Comparison of ENCODE assay signal across 14 cellular contexts in the genomic region with DNA sequence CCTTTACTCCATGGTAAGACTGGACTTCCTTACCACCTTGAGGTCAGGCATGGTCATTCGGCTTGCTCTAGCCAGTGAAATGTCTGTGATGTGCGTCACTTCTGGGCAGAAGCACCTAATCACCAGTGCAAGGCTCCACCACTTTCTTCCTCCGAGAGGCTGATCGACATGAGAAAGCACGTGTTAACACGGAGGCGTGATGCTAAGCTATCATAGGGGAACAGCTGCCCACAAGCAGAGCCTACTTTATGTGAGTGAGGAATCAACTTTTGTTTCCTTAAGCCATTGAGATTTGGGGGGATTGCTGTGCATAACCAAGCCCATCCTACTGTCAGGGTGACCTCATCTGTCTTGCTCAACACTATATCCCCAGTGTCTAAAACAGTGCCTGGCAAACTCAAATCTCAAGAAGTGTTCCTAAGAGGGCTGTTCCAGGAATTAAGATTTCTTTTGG. TPM values are rescaled to one million over a fixed set of nuclear protein-coding genes. Genes with fewer than 3 reads are reported as not detected.
DNase-seq lines count a peak whose midpoint lies in the region; ATAC-seq and TF ChIP-seq lines count a peak whose summit lies in the region.
"Had no signal": no experiment of that assay in that cellular context is flagged by ENCODE, and none has a peak within 500 bp of the region (broad histone marks: within the 10 kb centered on the region; RNA-seq: fewer than 3 reads in every experiment).

No MANE protein-coding gene starts in this region.

- H3F3A ChIP-seq in smooth muscle cell (ENCODE audit: low read depth) = peaks cover 13% of the 10 kb centered on the region

- H3K27me3 Mint-ChIP-seq in HFFc6 (ENCODE audit: insufficient read depth) = peaks cover 1% of the 10 kb centered on the region; the same call in 1 of the 2 replicates
- H3K27me3 Mint-ChIP-seq in progenitor cell of endocrine pancreas = no peaks in the 10 kb centered on the region
- H3K27me3 Mint-ChIP-seq: type B pancreatic cell had no signal

- peak overlapping the region; percentile 75 for H3K27ac ChIP-seq in right cardiac atrium (ENCODE audit: low read length)
- peak overlapping the region; percentile 82 for H3K27ac ChIP-seq in smooth muscle cell (ENCODE audit: low read depth)
- H3K27ac ChIP-seq: BLaER1 treated with 17β-estradiol and CSF1 and Interleukin-3, amounts not matched to agents 10 nM and 100 nM had no signal

- H3K9me3 ChIP-seq in right cardiac atrium (ENCODE audit: control insufficient read depth, low read length) = no peaks in the 10 kb centered on the region
- no peaks in the 10 kb centered on the region for H3K9me3 ChIP-seq in smooth muscle cell (replicated peaks; ENCODE audit: low read depth)
- H3K9me3 ChIP-seq: SK-N-SH had no signal

- no peak overlapping the region for H3K4me2 ChIP-seq in smooth muscle cell

- H3K9ac ChIP-seq in smooth muscle cell (ENCODE audit: low read depth) = no peak overlapping the region
- H3K9ac ChIP-seq: BLaER1 treated with 17β-estradiol and CSF1 and Interleukin-3, amounts not matched to agents 10 nM and 100 nM; SK-N-SH had no signal

- H3K79me2 ChIP-seq in smooth muscle cell (ENCODE audit: low read depth) = no peaks in the 10 kb centered on the region

- peak; percentile 85 to 86 for ATAC-seq in right cardiac atrium

- H3K36me3 Mint-ChIP-seq in HFFc6 (ENCODE audit: low read depth) (peaks cover 13% of the 10 kb centered on the region), progenitor cell of endocrine pancreas (ENCODE audit: insufficient read depth) (peaks cover 8% of the 10 kb centered on the region)

- DNase-seq in HFFc6 = no peak
- DNase-seq in amniotic epithelial cell (ENCODE audit: low read depth) = peak; percentile 96
- peak in 1 of 3 donors; percentile 54 for DNase-seq in right cardiac atrium
- no peak for DNase-seq in smooth muscle cell (lab: John Stamatoyannopoulos, UW; ENCODE audit: unreplicated experiment)
- DNase-seq in iPS-NIHi11 (ENCODE audit: low spot score) = no peak
- DNase-seq in mucosa of gallbladder (ENCODE audit: low spot score) = no peak
- DNase-seq in progenitor cell of endocrine pancreas (ENCODE audit: low spot score, unreplicated experiment) = no peak
- DNase-seq in activated CD8-positive, alpha-beta memory T cell treated with anti-CD3 and anti-CD28 coated beads, Interleukin-2, amount 50 U/mL, for 48 hours = no peak
- DNase-seq: central memory CD4-positive, alpha-beta T cell; NCI-H2171 treated with DMSO at 0.1 percent for 48 hours; occipital lobe; SK-N-SH had no signal

- H3K4me3 Mint-ChIP-seq in HFFc6 (no peak overlapping the region), progenitor cell of endocrine pancreas (ENCODE audit: low read depth) (no peak overlapping the region)
- H3K4me3 Mint-ChIP-seq: type B pancreatic cell had no signal

- H3K4me1 Mint-ChIP-seq in HFFc6 (ENCODE audit: low read depth) (peaks cover 57% of the 10 kb centered on the region), progenitor cell of endocrine pancreas (ENCODE audit: low read depth) (peaks cover 11% of the 10 kb centered on the region)

- no peak overlapping the region for H2AFZ ChIP-seq in smooth muscle cell (ENCODE audit: low read depth)

- H3K27me3 ChIP-seq in right cardiac atrium (ENCODE audit: control insufficient read depth, insufficient read depth) = no peaks in the 10 kb centered on the region
- no peaks in the 10 kb centered on the region for H3K27me3 ChIP-seq in smooth muscle cell (ENCODE audit: low read depth)
- H3K27me3 ChIP-seq: BLaER1 treated with 17β-estradiol and CSF1 and Interleukin-3, amounts not matched to agents 10 nM and 100 nM had no signal

- H3K36me3 ChIP-seq in smooth muscle cell (ENCODE audit: low read depth) = no peaks in the 10 kb centered on the region

- H4K20me1 ChIP-seq in smooth muscle cell (ENCODE audit: low read depth) = no peaks in the 10 kb centered on the region

- H3K4me1 ChIP-seq in right cardiac atrium (ENCODE audit: control insufficient read depth, insufficient read depth, low read length) (peaks cover 8% of the 10 kb centered on the region), smooth muscle cell (ENCODE audit: low read depth) (peaks cover 5% of the 10 kb centered on the region)

- intact Hi-C loops in right cardiac atrium (cut with DNase I) = no loop called here

- WGBS in right cardiac atrium = 85% methylated on average over 7 of the region's 7 CpGs
- WGBS in smooth muscle cell (ENCODE audit: low lambda C conversion rate) = 78% methylated on average over 7 of the region's 7 CpGs

- H3K27ac Mint-ChIP-seq in HFFc6 (peak overlapping the region; percentile 90; the same call in 1 of the 2 replicates), progenitor cell of endocrine pancreas (no peak overlapping the region)
- H3K27ac Mint-ChIP-seq: type B pancreatic cell had no signal

- H3K9me3 Mint-ChIP-seq in HFFc6 = no peaks in the 10 kb centered on the region
- H3K9me3 Mint-ChIP-seq in progenitor cell of endocrine pancreas (ENCODE audit: low read depth) = no peaks in the 10 kb centered on the region
- H3K9me3 Mint-ChIP-seq: type B pancreatic cell had no signal

- TF ChIP-seq CTCF in HFFc6 (IDR thresholded peaks at IDR 0.05) (no peak), smooth muscle cell (IDR thresholded peaks at IDR 0.05; ENCODE audit: borderline replicate concordance, insufficient read depth, poor library complexity, severe bottlenecking) (no peak), progenitor cell of endocrine pancreas (IDR thresholded peaks at IDR 0.05; ENCODE audit: unreplicated experiment) (no peak)

- H3K4me3 ChIP-seq in right cardiac atrium (ENCODE audit: low read length) = no peak overlapping the region
- no peak overlapping the region for H3K4me3 ChIP-seq in smooth muscle cell
- H3K4me3 ChIP-seq: BLaER1 treated with 17β-estradiol and CSF1 and Interleukin-3, amounts not matched to agents 10 nM and 100 nM had no signal

RNA-seq across cellular contexts. Expression of a gene that starts 23.1 kb away (rescaled TPM):
- total RNA-seq in HFFc6 (2021; fragmentation: NEBNext Ultra II Directional; extraction: Animal tissue kit (Norgen Biotek cat#: 25700)) = 100 to 1,000 TPM; 203 to 231 (median 215) TPM
- 100 to 1,000 TPM in 2 of 4 donors, 10 to 100 TPM in 2; 89.2 to 147 (median 98.9) TPM for total RNA-seq in right cardiac atrium
- 39.8 TPM for polyA plus RNA-seq in right cardiac atrium
- 178 and 180 TPM in 2 replicates for total RNA-seq in smooth muscle cell
- polyA plus RNA-seq in smooth muscle cell = 133 and 140 TPM in 2 replicates
- total RNA-seq in mucosa of gallbladder = 106 TPM
- total RNA-seq in progenitor cell of endocrine pancreas = 93.0 and 94.4 TPM in 2 replicates

RNA-seq across cellular contexts. Expression of a gene that starts 39.8 kb away (rescaled TPM):
- 100 to 1,000 TPM; 105 to 132 (median 121) TPM for total RNA-seq in HFFc6 (2021; fragmentation: NEBNext Ultra II Directional; extraction: Animal tissue kit (Norgen Biotek cat#: 25700))
- total RNA-seq in right cardiac atrium = 10 to 100 TPM; 40.7 to 75.1 (median 68.6) TPM
- polyA plus RNA-seq in right cardiac atrium = 99.2 TPM
- total RNA-seq in smooth muscle cell = 55.6 and 58.4 TPM in 2 replicates
- 38.1 and 46.9 TPM in 2 replicates for polyA plus RNA-seq in smooth muscle cell
- total RNA-seq in mucosa of gallbladder = 148 TPM
- 119 and 128 TPM in 2 replicates for total RNA-seq in progenitor cell of endocrine pancreas

RNA-seq across cellular contexts. Expression of a gene that starts 46.9 kb away (rescaled TPM):
- total RNA-seq in HFFc6 (2021; fragmentation: NEBNext Ultra II Directional; extraction: Animal tissue kit (Norgen Biotek cat#: 25700)) = 1 to 10 TPM; 4.6 to 5.7 (median 4.9) TPM
- 1 to 10 TPM; 4.3 to 6.4 (median 5.0) TPM for total RNA-seq in right cardiac atrium
- 3.9 TPM for polyA plus RNA-seq in right cardiac atrium
- total RNA-seq in smooth muscle cell = 2.4 and 4.9 TPM in 2 replicates
- 4.5 and 10.0 TPM in 2 replicates for polyA plus RNA-seq in smooth muscle cell
- total RNA-seq in mucosa of gallbladder = 21.4 TPM
- total RNA-seq in progenitor cell of endocrine pancreas = 12.6 and 15.1 TPM in 2 replicates
